ENCODE assay signal across 8 cellular contexts in the genomic region with DNA sequence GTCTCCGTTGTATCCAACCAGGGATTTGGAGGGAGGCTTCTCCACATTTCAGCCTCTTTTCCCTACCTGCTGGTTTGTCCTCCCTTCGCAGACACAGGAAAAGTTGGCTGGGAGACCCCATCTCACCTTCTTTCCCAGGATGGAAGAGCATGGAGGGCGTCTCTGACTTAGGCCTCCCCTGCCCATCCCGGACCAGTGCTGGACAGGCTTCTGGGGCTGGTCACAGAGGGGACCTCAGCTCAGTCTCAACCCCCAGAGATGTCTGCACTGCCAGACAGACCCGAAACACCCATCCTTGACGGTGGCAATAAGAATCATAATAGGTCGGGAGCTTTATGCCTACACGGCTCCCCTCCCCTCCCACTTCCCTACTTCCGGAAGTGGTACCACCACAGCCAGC. TPM values are rescaled to one million over a fixed set of nuclear protein-coding genes. Genes with fewer than 3 reads are reported as not detected.
DNase-seq lines count a peak whose midpoint lies in the region; TF ChIP-seq lines count a peak whose summit lies in the region.

No MANE protein-coding gene starts in this region.

- H3K9ac ChIP-seq in mammary epithelial cell (ENCODE audit: insufficient read depth, low read length) (no peak overlapping the region), muscle layer of colon (ENCODE audit: low read length) (peak overlapping the region; percentile 56)

- H3K36me3 ChIP-seq in mammary epithelial cell (ENCODE audit: insufficient read depth, low read length) (no peaks in the 10 kb centered on the region), muscle layer of colon (ENCODE audit: insufficient read depth, low read length) (no peaks in the 10 kb centered on the region)

- H3K4me1 ChIP-seq in mammary epithelial cell (ENCODE audit: insufficient read depth, low read length) = peaks cover 30% of the 10 kb centered on the region
- peaks cover 46% of the 10 kb centered on the region for H3K4me1 ChIP-seq in muscle layer of colon (ENCODE audit: insufficient read depth, low read length)

- no peak overlapping the region for H3K27ac ChIP-seq in mammary epithelial cell (ENCODE audit: insufficient read depth, low read depth, low read length)
- peak overlapping the region; percentile 90 for H3K27ac ChIP-seq in muscle layer of colon (ENCODE audit: low read depth, low read length)

- TF ChIP-seq CTCF in MCF 10A (IDR thresholded peaks at IDR 0.05; ENCODE audit: unreplicated experiment) = no peak
- TF ChIP-seq CTCF in mammary epithelial cell (conservative IDR thresholded peaks at IDR 0.05 in 1 of 2, IDR thresholded peaks at IDR 0.05 in 1 of 2; ENCODE audit: extremely low read depth in 1 of 2, insufficient read depth in 1 of 2, low read depth in 1 of 2, low read length in 2 of 2) = no peak
- no peak for TF ChIP-seq CTCF in brain (conservative IDR thresholded peaks at IDR 0.05)
- no peak for TF ChIP-seq CTCF in type B pancreatic cell (conservative IDR thresholded peaks at IDR 0.05)

- dilution Hi-C loops in mammary epithelial cell (cut with HindIII; ENCODE audit: low sequenced_read_pairs) = no loop called here

- H3K27me3 ChIP-seq in mammary epithelial cell (ENCODE audit: insufficient read depth, low read length) (no peaks in the 10 kb centered on the region), muscle layer of colon (ENCODE audit: control insufficient read depth in 1 of 2, insufficient read depth in 2 of 2, low read length in 2 of 2) (no peaks in the 10 kb centered on the region)

- 91% methylated on average over 6 of the region's 9 CpGs for WGBS in mammary epithelial cell (ENCODE audit: low coverage, missing lambda C conversion rate)

- no peak overlapping the region for H3K4me3 ChIP-seq in mammary epithelial cell (replicated peaks in 1 of 3; ENCODE audit: insufficient read depth in 1 of 3, low read depth in 2 of 3, low read length in 3 of 3)
- H3K4me3 ChIP-seq in muscle layer of colon (ENCODE audit: low read depth in 1 of 2, low read length in 2 of 2) = peak overlapping the region; percentile 81 to 97

- BruUV-seq in MCF 10A (replicated peaks; lab: Mats Ljungman, UMichigan) (no TSS peak), mammary epithelial cell (replicated peaks; lab: Mats Ljungman, UMichigan) (no TSS peak)

- POLR2A ChIA-PET in MCF 10A (lab: Yijun Ruan, JAX) = interaction anchor here (1.1 kb wide), 1 partner anchor 9 kb away, joined by 4 read pairs; no protein-coding TSS in a partner anchor

- H3K9me3 ChIP-seq in mammary epithelial cell (replicated peaks; ENCODE audit: insufficient read depth, low read length) = no peaks in the 10 kb centered on the region
- no peaks in the 10 kb centered on the region for H3K9me3 ChIP-seq in muscle layer of colon (ENCODE audit: low read length)

- H3K4me1 Mint-ChIP-seq in MCF 10A (ENCODE audit: insufficient read depth, unreplicated experiment) (peaks cover 40% of the 10 kb centered on the region), brain (peaks cover 65% of the 10 kb centered on the region), type B pancreatic cell (ENCODE audit: unreplicated experiment) (peaks cover 35% of the 10 kb centered on the region)

- H3K36me3 Mint-ChIP-seq in MCF 10A (ENCODE audit: insufficient read depth, unreplicated experiment) = no peaks in the 10 kb centered on the region
- H3K36me3 Mint-ChIP-seq in brain = no peaks in the 10 kb centered on the region
- no peaks in the 10 kb centered on the region for H3K36me3 Mint-ChIP-seq in type B pancreatic cell

- H3K9me3 Mint-ChIP-seq in MCF 10A (ENCODE audit: unreplicated experiment) (no peaks in the 10 kb centered on the region), brain (no peaks in the 10 kb centered on the region), type B pancreatic cell (no peaks in the 10 kb centered on the region)

- H2AFZ ChIP-seq in mammary epithelial cell (ENCODE audit: low read depth, low read length) = no peak overlapping the region

- H3K27me3 Mint-ChIP-seq in MCF 10A (ENCODE audit: insufficient read depth, unreplicated experiment) (peaks cover 17% of the 10 kb centered on the region), brain (peaks cover 7% of the 10 kb centered on the region), type B pancreatic cell (peaks cover 9% of the 10 kb centered on the region)

- no peaks in the 10 kb centered on the region for H4K20me1 ChIP-seq in mammary epithelial cell (ENCODE audit: insufficient read depth, low read length)

- peaks cover 2% of the 10 kb centered on the region for H3K79me2 ChIP-seq in mammary epithelial cell (ENCODE audit: insufficient read depth, low read length)

- intact Hi-C loops in MCF 10A (cut with micrococcal nuclease) = no loop called here
- intact Hi-C loops in mammary epithelial cell (cut with micrococcal nuclease) = no loop called here

- DNase-seq in MCF 10A (ENCODE audit: unreplicated experiment) = no peak
- no peak for DNase-seq in mammary epithelial cell
- DNase-seq in type B pancreatic cell (ENCODE audit: extremely low spot score, unreplicated experiment) = no peak
- DNase-seq in NCI-H2196 treated with DMSO at 0.1 percent for 48 hours (lab: John Stamatoyannopoulos, UW; ENCODE audit: unreplicated experiment) = no peak
- no peak for DNase-seq in retina
- DNase-seq in pons (ENCODE audit: low spot score) = no peak

- H3K27ac Mint-ChIP-seq in MCF 10A (ENCODE audit: low read depth, unreplicated experiment) (no peak overlapping the region), brain (no peak overlapping the region), type B pancreatic cell (peak overlapping the region; percentile 81)

- no peak overlapping the region for H3K4me2 ChIP-seq in mammary epithelial cell (ENCODE audit: insufficient read depth, low read depth, low read length)

- H3K4me3 Mint-ChIP-seq in MCF 10A (ENCODE audit: unreplicated experiment) (peak overlapping the region; percentile 70), brain (peak overlapping the region; percentile 89 to 96 (median 90)), type B pancreatic cell (peak overlapping the region; percentile 96)

- CTCF ChIA-PET in MCF 10A (lab: Yijun Ruan, JAX) (interaction anchor here (1.2 to 5.6 kb wide), 4 partner anchors 16 to 63 kb away, joined by 3 to 34 read pairs (median 12); no protein-coding TSS in a partner anchor), mammary epithelial cell (lab: Charles Lee; ENCODE audit: low non-redundant PET) (no interaction called here)

- in situ Hi-C loops in mammary epithelial cell (cut with MboI; ENCODE audit: low sequenced_read_pairs in 2 of 2) = no loop called here

RNA-seq across cellular contexts. Expression of gene WFS1, which starts 1.6 kb away (rescaled TPM):
- 41.7 and 62.4 TPM in 2 replicates for total RNA-seq in MCF 10A (2022)
- total RNA-seq in mammary epithelial cell = 10 to 100 TPM; 13.3 to 17.8 TPM
- 15.5 TPM for polyA plus RNA-seq in mammary epithelial cell
- 19.4 TPM for polyA minus RNA-seq in mammary epithelial cell
- polyA plus RNA-seq in brain (ENCODE audit: insufficient read depth, low read depth, low replicate concordance) = 39.2 TPM
- total RNA-seq in type B pancreatic cell (ENCODE audit: low replicate concordance) = 41.1 and 48.7 TPM in 2 replicates

Comparison
In these comparisons a context has a peak if more than half of its experiments do, and no peak if none do; other contexts are left out.
1. H3K4me3 ChIP-seq: peak in muscle layer of colon (2 of 2); none in mammary epithelial cell (0 of 3).
2. Peak in every context shown above with its lines, with median percentiles within 50 percentile points of each other: H3K4me3 Mint-ChIP-seq.